In genomic region chr10:102064868-102065560, GRCh38 we compare ENCODE assay signal across 1 cellular context.
A peak's percentile ranks its signal among the peaks of the same experiment; 100 is the strongest.
TF ChIP-seq lines count a peak whose summit lies in the region.

HPS6 (plus strand) TSS chr10:102065349; CDS start chr10:102065475, 126 bp downstream.

TF ChIP-seq in K562, 482 proteins besides CTCF, POLR2A, EP300 and RAD21 (continued from another document):
- TF ChIP-seq REST (CRISPR knock-in tag; IDR thresholded peaks at IDR 0.05; ENCODE audit: low read depth) = no peak
- TF ChIP-seq SMAD3 (CRISPR knock-in tag; conservative IDR thresholded peaks at IDR 0.05) = no peak
- TF ChIP-seq OTX1 (CRISPR knock-in tag; IDR thresholded peaks at IDR 0.05) = no peak
- no peak for TF ChIP-seq FUS (optimal IDR thresholded peaks at IDR 0.05; ENCODE audit: low read depth, low read length)
- no peak for TF ChIP-seq ZNF133 (CRISPR knock-in tag; IDR thresholded peaks at IDR 0.05)
- TF ChIP-seq SAP30 (IDR thresholded peaks at IDR 0.05; ENCODE audit: borderline replicate concordance, insufficient read depth, low read depth, low read length, poor library complexity, severe bottlenecking) = peak; percentile 75
- peak; percentile 24 for TF ChIP-seq HMGN3 (IDR thresholded peaks at IDR 0.05; ENCODE audit: borderline replicate concordance, extremely low read depth, insufficient read length, low read depth, low read length)
- TF ChIP-seq THAP12 (CRISPR knock-in tag; IDR thresholded peaks at IDR 0.05) = no peak
- no peak for TF ChIP-seq TGIF2 (CRISPR knock-in tag; IDR thresholded peaks at IDR 0.05)
- TF ChIP-seq GTF2F1 (IDR thresholded peaks at IDR 0.05; ENCODE audit: low read depth, low read length) = no peak
- TF ChIP-seq HMG20A (CRISPR knock-in tag; conservative IDR thresholded peaks at IDR 0.05) = no peak
- TF ChIP-seq ZBTB11 (CRISPR knock-in tag; IDR thresholded peaks at IDR 0.05) = no peak
- TF ChIP-seq ELK1 (CRISPR knock-in tag; IDR thresholded peaks at IDR 0.05) = no peak
- TF ChIP-seq DNMT1 (IDR thresholded peaks at IDR 0.05) = no peak
- no peak for TF ChIP-seq NFYB (IDR thresholded peaks at IDR 0.05; ENCODE audit: extremely low read depth, insufficient read length)
- TF ChIP-seq ZSCAN29 (IDR thresholded peaks at IDR 0.05) = no peak
- no peak for TF ChIP-seq TSHZ1 (CRISPR knock-in tag; IDR thresholded peaks at IDR 0.05)
- TF ChIP-seq ARID1B (IDR thresholded peaks at IDR 0.05) = no peak
- no peak for TF ChIP-seq BRF2 (IDR thresholded peaks at IDR 0.05; ENCODE audit: borderline replicate concordance, insufficient read depth, insufficient read length)
